In the genomic region with DNA sequence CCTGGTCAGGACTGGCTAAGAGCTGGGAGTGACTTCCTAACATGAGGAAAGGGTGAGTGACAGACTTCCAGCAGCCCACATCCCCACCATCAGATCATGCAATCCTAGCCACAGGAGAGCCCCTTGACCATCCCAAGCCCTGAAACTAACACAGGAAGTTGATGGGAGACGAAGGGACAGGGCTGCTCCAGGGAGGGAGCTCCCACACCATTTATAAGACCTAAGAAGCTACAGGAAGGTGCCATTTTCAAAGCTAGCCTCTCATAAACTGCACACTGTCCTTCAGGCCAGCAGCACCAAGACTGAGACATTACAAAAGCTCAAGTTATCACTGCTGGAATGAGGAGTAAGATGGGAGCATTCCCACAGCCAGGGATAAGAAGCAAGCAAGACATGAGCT, we compare ENCODE assay signal across 25 cellular contexts. TPM values are rescaled to one million over a fixed set of nuclear protein-coding genes. Genes with fewer than 3 reads are reported as not detected.
DNase-seq lines count a peak whose midpoint lies in the region; ATAC-seq, FAIRE-seq and TF ChIP-seq lines count a peak whose summit lies in the region.
"Had no signal": no experiment of that assay in that cellular context is flagged by ENCODE, and none has a peak within 500 bp of the region (broad histone marks: within the 10 kb centered on the region; RNA-seq: fewer than 3 reads in every experiment).

No MANE protein-coding gene starts in this region.

- no peak overlapping the region for H3K14ac ChIP-seq in H1 (ENCODE audit: insufficient read length)

- no peaks in the 10 kb centered on the region for H3K27me3 ChIP-seq in GM23338 (ENCODE audit: insufficient read depth)
- H3K27me3 ChIP-seq in H1 (replicated peaks in 1 of 4; ENCODE audit: control insufficient read depth in 3 of 4, extremely low read depth in 1 of 4, insufficient read depth in 3 of 4, low read length in 3 of 4), result no peaks in the 10 kb centered on the region
- H3K27me3 ChIP-seq in upper lobe of right lung, result no peaks in the 10 kb centered on the region
- H3K27me3 ChIP-seq: BE2C; BLaER1 treated with 17β-estradiol and CSF1 and Interleukin-3, amounts not matched to agents 10 nM and 100 nM had no signal

- H3K4me2 ChIP-seq in GM23338 (no peak overlapping the region), H1 (ENCODE audit: insufficient read depth in 1 of 2, low read depth in 2 of 2, low read length in 2 of 2) (no peak overlapping the region)
- H3K4me2 ChIP-seq: A549; BLaER1 treated with 17β-estradiol and CSF1 and Interleukin-3, amounts not matched to agents 10 nM and 100 nM had no signal

- no peak overlapping the region for H2BK5ac ChIP-seq in H1 (ENCODE audit: low read depth, low read length)

- H3K4me1 Mint-ChIP-seq in GM23338 (peaks cover 9% of the 10 kb centered on the region; the same call in 2 of the 3 replicates), WTC11 (no peaks in the 10 kb centered on the region)
- H3K4me1 Mint-ChIP-seq in activated CD8-positive, alpha-beta T cell treated with anti-CD3 and anti-CD28 coated beads, Interleukin-2, amount 10 ng/mL, durations not matched to agents 7 days and 5 days (ENCODE audit: low read depth), result no peaks in the 10 kb centered on the region
- H3K4me1 Mint-ChIP-seq: CD8-positive, alpha-beta memory T cell had no signal

- no peak overlapping the region for H2BK120ac ChIP-seq in H1 (replicated peaks; ENCODE audit: low read depth, low read length)

- no peak overlapping the region for H2BK20ac ChIP-seq in H1 (ENCODE audit: low read length)

- H3K23me2 ChIP-seq in H1 (ENCODE audit: low read depth, low read length), result no peaks in the 10 kb centered on the region

- no peaks in the 10 kb centered on the region for H3K36me3 Mint-ChIP-seq in GM23338 (ENCODE audit: low read depth)
- peaks cover 9% of the 10 kb centered on the region; the same call in 1 of the 2 replicates for H3K36me3 Mint-ChIP-seq in WTC11
- H3K36me3 Mint-ChIP-seq in activated CD8-positive, alpha-beta T cell treated with anti-CD3 and anti-CD28 coated beads, Interleukin-2, amount 10 ng/mL, durations not matched to agents 7 days and 5 days (ENCODE audit: low read depth), result no peaks in the 10 kb centered on the region
- H3K36me3 Mint-ChIP-seq: CD14-positive monocyte; CD8-positive, alpha-beta memory T cell had no signal

- H3K9me3 ChIP-seq in H1 (ENCODE audit: insufficient read depth in 2 of 2, low read depth in 1 of 2, low read length in 1 of 2) (no peaks in the 10 kb centered on the region), upper lobe of right lung (no peaks in the 10 kb centered on the region)
- H3K9me3 ChIP-seq: BE2C had no signal

- peak overlapping the region; percentile 19; the same call in 1 of the 2 replicates for H3K18ac ChIP-seq in H1 (ENCODE audit: extremely low read depth, low read length)

- H2AFZ ChIP-seq in GM23338 (no peak overlapping the region), H1 (ENCODE audit: low read length) (no peak overlapping the region)

- POLR2A ChIA-PET in WTC11 (lab: Charles Lee) (no interaction called here), H1 (lab: Charles Lee; ENCODE audit: partially characterized antibody) (interaction anchor here (0.9 kb wide), 2 partner anchors 18 to 45 kb away, joined by 4 read pairs; a partner anchor contains a TSS)
- POLR2A ChIA-PET in activated CD8-positive, alpha-beta T cell treated with anti-CD3 and anti-CD28 coated beads, Interleukin-2, amount 10 ng/mL, durations not matched to agents 7 days and 5 days (lab: Charles Lee), result no interaction called here

- H4K20me1 ChIP-seq in GM23338 (replicated peaks; ENCODE audit: insufficient read depth), result no peaks in the 10 kb centered on the region
- no peaks in the 10 kb centered on the region for H4K20me1 ChIP-seq in H1 (replicated peaks in 1 of 2; ENCODE audit: control insufficient read depth in 1 of 2, insufficient read depth in 2 of 2, low read length in 2 of 2)
- H4K20me1 ChIP-seq: BLaER1 treated with 17β-estradiol and CSF1 and Interleukin-3, amounts not matched to agents 10 nM and 100 nM had no signal

- H3K79me1 ChIP-seq in H1 (ENCODE audit: low read depth, low read length), result peaks cover 4% of the 10 kb centered on the region; the same call in 1 of the 2 replicates

- TF ChIP-seq POLR2A in H1 (IDR thresholded peaks at IDR 0.05; ENCODE audit: control extremely low read depth in 1 of 2, low read depth in 2 of 2, low read length in 2 of 2), result no peak

- no peak overlapping the region for H4K5ac ChIP-seq in H1 (ENCODE audit: insufficient read length, low read depth, low read length)

- TF ChIP-seq CTCF in GM23338 (conservative IDR thresholded peaks at IDR 0.05; ENCODE audit: low read depth in 2 of 2) (no peak), WTC11 (IDR thresholded peaks at IDR 0.05) (no peak), H1 (IDR thresholded peaks at IDR 0.05; ENCODE audit: control extremely low read depth in 1 of 3, insufficient read depth in 1 of 3, low read depth in 1 of 3, low read length in 3 of 3) (no peak), upper lobe of right lung (IDR thresholded peaks at IDR 0.05) (no peak)

- CTCF ChIA-PET in WTC11 (lab: Charles Lee) (interaction anchor here (0.6 to 3.3 kb wide), 11 partner anchors 10 to 1083 kb away, joined by 3 to 15 read pairs (median 4); no protein-coding TSS in a partner anchor), H1 (lab: Charles Lee; ENCODE audit: partially characterized antibody) (interaction anchor here (0.8 to 3.0 kb wide), 12 partner anchors 9 to 628 kb away, joined by 3 to 19 read pairs (median 4); a partner anchor contains a TSS)
- CTCF ChIA-PET in activated CD8-positive, alpha-beta T cell treated with anti-CD3 and anti-CD28 coated beads, Interleukin-2, amount 10 ng/mL, durations not matched to agents 7 days and 5 days (lab: Charles Lee), result no interaction called here

- ATAC-seq in GM23338, result no peak; the same call in 2 of the 3 replicates
- peak; percentile 53; the same call in 1 of the 2 replicates for ATAC-seq in WTC11
- no peak for ATAC-seq in upper lobe of right lung
- ATAC-seq in activated CD8-positive, alpha-beta T cell treated with anti-CD3 and anti-CD28 coated beads, Interleukin-2, amount 10 ng/mL, durations not matched to agents 7 days and 5 days, result no peak
- ATAC-seq: A549, GM12878, HCT116 had no signal

- FAIRE-seq in H1 (lab: Jason Lieb, UNC), result no peak
- FAIRE-seq: A549, D721Med, GM12878, GM19239 had no signal

- H3K4me1 ChIP-seq in GM23338 (ENCODE audit: insufficient read depth) (no peaks in the 10 kb centered on the region), H1 (replicated peaks in 1 of 4; ENCODE audit: control insufficient read depth in 3 of 4, insufficient read depth in 4 of 4, low read length in 3 of 4) (no peaks in the 10 kb centered on the region; a peak in 1 of 7 replicates), upper lobe of right lung (no peaks in the 10 kb centered on the region)
- H3K4me1 ChIP-seq: A549, BE2C had no signal

- H4K8ac ChIP-seq in H1 (ENCODE audit: extremely low read depth, insufficient read depth, low read length), result no peak overlapping the region

- H3K27ac ChIP-seq in GM23338 (ENCODE audit: low read depth), result no peak overlapping the region
- no peak overlapping the region for H3K27ac ChIP-seq in H1 (ENCODE audit: low read depth, low read length)
- no peak overlapping the region for H3K27ac ChIP-seq in upper lobe of right lung
- H3K27ac ChIP-seq: A549; BLaER1 treated with 17β-estradiol and CSF1 and Interleukin-3, amounts not matched to agents 10 nM and 100 nM had no signal

- intact Hi-C loops in upper lobe of right lung (cut with DNase I), result no loop called here

- H3K27ac Mint-ChIP-seq in GM23338 (0 out of 2 replicates have a peak overlapping the region, but pooled peaks have one; percentile 42), WTC11 (no peak overlapping the region; the same call in 1 of the 2 replicates)
- H3K27ac Mint-ChIP-seq in activated CD8-positive, alpha-beta T cell treated with anti-CD3 and anti-CD28 coated beads, Interleukin-2, amount 10 ng/mL, durations not matched to agents 7 days and 5 days, result no peak overlapping the region
- H3K27ac Mint-ChIP-seq: CD14-positive monocyte; CD4-positive, alpha-beta T cell; CD8-positive, alpha-beta memory T cell had no signal

- H2AK5ac ChIP-seq in H1 (ENCODE audit: low read depth, low read length), result no peak overlapping the region

- no peak overlapping the region for H3K4me3 Mint-ChIP-seq in GM23338
- no peak overlapping the region for H3K4me3 Mint-ChIP-seq in WTC11
- no peak overlapping the region for H3K4me3 Mint-ChIP-seq in activated CD8-positive, alpha-beta T cell treated with anti-CD3 and anti-CD28 coated beads, Interleukin-2, amount 10 ng/mL, durations not matched to agents 7 days and 5 days
- H3K4me3 Mint-ChIP-seq: CD14-positive monocyte; CD4-positive, alpha-beta T cell; CD8-positive, alpha-beta memory T cell; H9 had no signal

- TF ChIP-seq RAD21 in H1 (IDR thresholded peaks at IDR 0.05 in 1 of 2, conservative IDR thresholded peaks at IDR 0.05 in 1 of 2; ENCODE audit: low read depth in 2 of 2, low read length in 2 of 2), result no peak

- no peak for TF ChIP-seq EP300 in H1 (IDR thresholded peaks at IDR 0.05; ENCODE audit: borderline replicate concordance in 1 of 2, low read depth in 2 of 2, low read length in 2 of 2)

- DNase-seq in GM23338 (ENCODE audit: low spot score) (no peak), WTC11 (ENCODE audit: low spot score) (no peak), H1 (ENCODE audit: low read depth in 1 of 2, low spot score in 2 of 2) (no peak), upper lobe of right lung (no peak), GM19240 (ENCODE audit: insufficient read length, low spot score) (no peak)
- no peak for DNase-seq in activated CD8-positive, alpha-beta T cell treated with anti-CD3 and anti-CD28 coated beads, Interleukin-2, amount 10 ng/mL, durations not matched to agents 7 days and 5 days
- DNase-seq: 8988T; ACHN; AML-193; BE2C; CD4-positive, alpha-beta T cell; CD8-positive, alpha-beta memory T cell; DMS 273 treated with DMSO at 0.1 percent for 48 hours; DMS79; EL; GDM1; H9 had no signal

- no peak overlapping the region for H2BK12ac ChIP-seq in H1 (ENCODE audit: low read depth, low read length)

- H3K4ac ChIP-seq in H1 (replicated peaks; ENCODE audit: insufficient read length, low read depth, low read length), result no peak overlapping the region

- no peak overlapping the region for H4K91ac ChIP-seq in H1 (replicated peaks; ENCODE audit: insufficient read length, low read length)

- no peak overlapping the region for H3K23ac ChIP-seq in H1 (ENCODE audit: insufficient read length)

- H3K9me2 ChIP-seq in GM23338 (ENCODE audit: insufficient read depth), result no peaks in the 10 kb centered on the region

- H3K9ac ChIP-seq in H1 (replicated peaks in 1 of 4; ENCODE audit: extremely low read depth in 1 of 4, low read depth in 3 of 4, low read length in 3 of 4), result no peak overlapping the region; a peak in 1 of 7 replicates
- H3K9ac ChIP-seq: BLaER1 treated with 17β-estradiol and CSF1 and Interleukin-3, amounts not matched to agents 10 nM and 100 nM had no signal

- H3K56ac ChIP-seq in H1 (replicated peaks; ENCODE audit: insufficient read length, low read depth, low read length), result no peak overlapping the region

- no peaks in the 10 kb centered on the region for H3K9me3 Mint-ChIP-seq in GM23338
- no peaks in the 10 kb centered on the region for H3K9me3 Mint-ChIP-seq in WTC11
- H3K9me3 Mint-ChIP-seq in activated CD8-positive, alpha-beta T cell treated with anti-CD3 and anti-CD28 coated beads, Interleukin-2, amount 10 ng/mL, durations not matched to agents 7 days and 5 days (ENCODE audit: insufficient read depth), result peaks cover 4% of the 10 kb centered on the region

- H3K36me3 ChIP-seq in GM23338 (ENCODE audit: insufficient read depth), result no peaks in the 10 kb centered on the region
- no peaks in the 10 kb centered on the region for H3K36me3 ChIP-seq in H1 (ENCODE audit: control insufficient read depth in 2 of 4, insufficient read depth in 4 of 4, low read length in 3 of 4)
- H3K36me3 ChIP-seq in upper lobe of right lung, result no peaks in the 10 kb centered on the region
- H3K36me3 ChIP-seq: BE2C; BLaER1 treated with 17β-estradiol and CSF1 and Interleukin-3, amounts not matched to agents 10 nM and 100 nM had no signal

- H3K79me2 ChIP-seq in GM23338 (replicated peaks; ENCODE audit: insufficient read depth) (peaks cover 19% of the 10 kb centered on the region), H1 (ENCODE audit: control insufficient read depth in 1 of 2, insufficient read depth in 2 of 2, low read length in 2 of 2) (peaks cover 0 to 9% of the 10 kb centered on the region in 2 experiments; a peak in 1 of 4 replicates)

- H2BK15ac ChIP-seq in H1 (ENCODE audit: low read length), result no peak overlapping the region

- H3K4me3 ChIP-seq in GM23338, result no peak overlapping the region
- no peak overlapping the region for H3K4me3 ChIP-seq in H1 (ENCODE audit: extremely low read depth in 1 of 4, insufficient read depth in 2 of 4, low read depth in 3 of 4, low read length in 4 of 4)
- no peak overlapping the region for H3K4me3 ChIP-seq in upper lobe of right lung
- H3K4me3 ChIP-seq: A549; BLaER1 treated with 17β-estradiol and CSF1 and Interleukin-3, amounts not matched to agents 10 nM and 100 nM; GM12878 had no signal

- H3K27me3 Mint-ChIP-seq in GM23338 (ENCODE audit: insufficient read depth, low read depth, poor library complexity), result peaks cover 4% of the 10 kb centered on the region
- H3K27me3 Mint-ChIP-seq in WTC11 (ENCODE audit: low read depth), result no peaks in the 10 kb centered on the region
- no peaks in the 10 kb centered on the region for H3K27me3 Mint-ChIP-seq in activated CD8-positive, alpha-beta T cell treated with anti-CD3 and anti-CD28 coated beads, Interleukin-2, amount 10 ng/mL, durations not matched to agents 7 days and 5 days (ENCODE audit: low read depth)
- H3K27me3 Mint-ChIP-seq: CD4-positive, alpha-beta T cell had no signal

- WGBS in H1 (ENCODE audit: extremely low coverage in 1 of 2, insufficient coverage in 1 of 2, insufficient read length in 1 of 2, insufficient replicate concordance in 2 of 2, low coverage in 1 of 2, low lambda C conversion rate in 2 of 2, missing lambda C conversion rate in 1 of 2), 2 experiments, result 47% methylated on average over 1 of the region's 1 CpG; no CpG with 5 or more reads in 1 of the 2 experiments

- H3F3A ChIP-seq in GM23338 (replicated peaks; ENCODE audit: low read depth), result no peaks in the 10 kb centered on the region

RNA-seq across cellular contexts. Expression of a gene that starts 19.4 kb away (rescaled TPM):
- total RNA-seq in GM23338 (2014; rRNA removed; shearing (Covaris generic)), result 5.5 and 12.1 TPM in 2 replicates
- polyA plus RNA-seq in GM23338 (2016; fragmentation: Nextera tagmentation; extraction: Ambion mirVana), result 10.1 and 10.6 TPM in 2 replicates
- total RNA-seq in WTC11 (2021), result 3.8 to 8.2 TPM (median 6.0 TPM) in 3 replicates
- 6.9 and 8.7 TPM in 2 replicates for total RNA-seq in H1 (2021; fragmentation: NEBNext Ultra II Directional; extraction: Animal tissue kit (Norgen Biotek cat#: 25700))
- 1.9 and 15.7 TPM in 2 replicates for polyA plus RNA-seq in H1 (2011; rRNA removed)
- 4.0 TPM for polyA plus RNA-seq in H1 (2011; cell fraction: cytosol; rRNA removed)
- 5.0 TPM for polyA plus RNA-seq in H1 (2011; cell fraction: nucleus; rRNA removed)
- 7.2 to 10.4 TPM (median 8.7 TPM) in 4 replicates for polyA plus RNA-seq in H1 (2012, experiment 1 of 2)
- 1.1 TPM for polyA plus RNA-seq in H1 (2012, experiment 2 of 2)
- 3.3 TPM for polyA plus RNA-seq in H1 (2013, experiment 1 of 2)
- 3.1 TPM for polyA plus RNA-seq in H1 (2013, experiment 2 of 2)
- 6.5 and 6.6 TPM in 2 replicates for polyA minus RNA-seq in H1 (2011; rRNA and poly(A)+ RNA removed)
- polyA minus RNA-seq in H1 (2011; cell fraction: cytosol; rRNA and poly(A)+ RNA removed), result 2.9 TPM
- 15.9 TPM for polyA minus RNA-seq in H1 (2011; cell fraction: nucleus; rRNA and poly(A)+ RNA removed)
- 0.35 TPM for total RNA-seq in upper lobe of right lung
- not detected for total RNA-seq in activated CD8-positive, alpha-beta T cell treated with anti-CD3 and anti-CD28 coated beads, Interleukin-2, amount 10 ng/mL, durations not matched to agents 7 days and 5 days
- total RNA-seq: CD4-positive, alpha-beta T cell; CD8-positive, alpha-beta memory T cell; H4 had no signal
- polyA plus RNA-seq: CD14-positive monocyte; CD8-positive, alpha-beta memory T cell had no signal

RNA-seq across cellular contexts. Expression of a gene that starts 44.7 kb away (rescaled TPM):
- total RNA-seq in GM23338 (2014; rRNA removed; shearing (Covaris generic)), result 21.7 and 24.8 TPM in 2 replicates
- polyA plus RNA-seq in GM23338 (2016; fragmentation: Nextera tagmentation; extraction: Ambion mirVana) (12.5 and 16.6 TPM in 2 replicates), H1 (2011; rRNA removed) (1.3 and 2.8 TPM in 2 replicates)
- total RNA-seq in WTC11 (2021) (12.0 to 13.1 TPM (median 12.3 TPM) in 3 replicates), upper lobe of right lung (10.0 TPM)
- 18.6 and 23.9 TPM in 2 replicates for total RNA-seq in H1 (2021; fragmentation: NEBNext Ultra II Directional; extraction: Animal tissue kit (Norgen Biotek cat#: 25700))
- polyA plus RNA-seq in H1 (2011; cell fraction: cytosol; rRNA removed), result 4.0 TPM
- polyA plus RNA-seq in H1 (2011; cell fraction: nucleus; rRNA removed), result 4.4 TPM
- polyA plus RNA-seq in H1 (2012, experiment 1 of 2), result 5.9 to 11.9 TPM (median 7.1 TPM) in 4 replicates
- 1.3 TPM for polyA plus RNA-seq in H1 (2012, experiment 2 of 2)
- polyA plus RNA-seq in H1 (2013, experiment 1 of 2), result 11.9 TPM
- polyA plus RNA-seq in H1 (2013, experiment 2 of 2), result 13.1 TPM
- polyA minus RNA-seq in H1 (2011; rRNA and poly(A)+ RNA removed), result 12.2 and 19.1 TPM in 2 replicates
- polyA minus RNA-seq in H1 (2011; cell fraction: cytosol; rRNA and poly(A)+ RNA removed), result 17.6 TPM
- 71.4 TPM for polyA minus RNA-seq in H1 (2011; cell fraction: nucleus; rRNA and poly(A)+ RNA removed)
- not detected for total RNA-seq in activated CD8-positive, alpha-beta T cell treated with anti-CD3 and anti-CD28 coated beads, Interleukin-2, amount 10 ng/mL, durations not matched to agents 7 days and 5 days
- total RNA-seq: CD8-positive, alpha-beta memory T cell; GM12878 had no signal
- polyA plus RNA-seq: CD14-positive monocyte; CD8-positive, alpha-beta memory T cell had no signal

Comparison
In these comparisons a context has a peak if more than half of its experiments do, and no peak if none do; other contexts are left out.
1. RNA of a gene that starts 44.7 kb away (total RNA-seq): 21.7 to 24.8 TPM in GM23338, 18.6 to 23.9 TPM in H1, 12.0 to 13.1 TPM in WTC11 and 10.0 TPM in upper lobe of right lung (single experiment); not detected in activated CD8-positive, alpha-beta T cell treated with anti-CD3 and anti-CD28 coated beads, Interleukin-2, amount 10 ng/mL, durations not matched to agents 7 days and 5 days; every median in the first group is over 10 times any median in the second.